ENCODE assay signal across 8 cellular contexts in the genomic region with DNA sequence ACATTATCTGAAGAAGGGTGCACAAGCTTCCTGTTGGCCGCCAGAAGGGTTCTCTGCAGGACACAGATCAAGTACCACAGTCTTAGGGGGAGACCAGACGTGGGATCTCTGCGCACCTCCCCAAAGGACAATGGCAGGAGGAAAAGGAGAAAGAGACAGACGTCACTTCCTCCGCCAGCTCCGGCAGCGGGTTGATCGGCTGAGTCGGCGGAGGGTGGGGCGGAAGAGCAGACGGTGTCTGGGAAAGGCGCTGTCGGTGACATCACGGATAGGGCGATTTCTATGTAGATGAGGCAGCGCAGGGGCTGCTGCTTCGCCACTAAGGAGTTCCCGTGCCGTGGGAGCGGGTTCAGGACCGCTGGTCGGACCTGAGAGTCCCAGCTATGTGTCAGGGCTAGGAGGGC. TPM values are rescaled to one million over a fixed set of nuclear protein-coding genes. Genes with fewer than 3 reads are reported as not detected.
DNase-seq lines count a peak whose midpoint lies in the region; ATAC-seq, FAIRE-seq and TF ChIP-seq lines count a peak whose summit lies in the region.
"Not testable (repeated sequence)": the region's sequence is repeated elsewhere in the genome, so short reads cannot be mapped to it uniquely, and the experiment has no call there.

No MANE protein-coding gene starts in this region.

- H3K9me3 ChIP-seq in T-helper 17 cell (ENCODE audit: control insufficient read depth, low read length, poor library complexity, severe bottlenecking); pancreas: not testable (repeated sequence)

- intact Hi-C loops in pancreas (cut with DNase I), result not testable (repeated sequence)

- not testable (repeated sequence) for H3K9me3 Mint-ChIP-seq in activated naive CD8-positive, alpha-beta T cell treated with anti-CD3 and anti-CD28 coated beads for 36 hours; stimulated activated naive CD8-positive, alpha-beta T cell treated with anti-CD3 and anti-CD28 coated beads, Interleukin-15, Interleukin-2, amounts not matched to agents 100 ng/mL and 50 ng/mL, for 24 hours
- H3K9me3 Mint-ChIP-seq in glutamatergic neuron (ENCODE audit: unreplicated experiment), result peaks cover 10% of the 10 kb centered on the region

- not testable (repeated sequence) for H3K4me1 Mint-ChIP-seq in T-helper 17 cell; activated naive CD8-positive, alpha-beta T cell treated with anti-CD3 and anti-CD28 coated beads for 36 hours; glutamatergic neuron (ENCODE audit: low read depth, unreplicated experiment)
- H3K4me1 Mint-ChIP-seq in stimulated activated naive CD8-positive, alpha-beta T cell treated with anti-CD3 and anti-CD28 coated beads, Interleukin-15, Interleukin-2, amounts not matched to agents 100 ng/mL and 50 ng/mL, for 24 hours (ENCODE audit: low read depth), result peaks cover 12% of the 10 kb centered on the region

- 0 to 1% methylated on average over 15 to 19 of the region's 23 CpGs for WGBS in pancreas, 2 donors

- H3K27me3 Mint-ChIP-seq in T-helper 17 cell; glutamatergic neuron (ENCODE audit: unreplicated experiment); stimulated activated naive CD8-positive, alpha-beta T cell treated with anti-CD3 and anti-CD28 coated beads, Interleukin-15, Interleukin-2, amounts not matched to agents 100 ng/mL and 50 ng/mL, for 24 hours: not testable (repeated sequence)
- H3K27me3 Mint-ChIP-seq in activated naive CD8-positive, alpha-beta T cell treated with anti-CD3 and anti-CD28 coated beads for 36 hours, result peaks cover 13% of the 10 kb centered on the region

- FAIRE-seq in pancreas (lab: Jason Lieb, UNC), result not testable (repeated sequence)

- DNase-seq in GM04504 (ENCODE audit: low read depth) (peak; percentile 46), NCI-H2081 (lab: John Stamatoyannopoulos, UW) (peak; percentile 75 to 91), T-helper 17 cell (peak; percentile 56 to 74 (median 66)), glutamatergic neuron (peak; percentile 76), pancreas (peak; percentile 64 to 84 (median 77))
- peak; percentile 78 for DNase-seq in activated naive CD8-positive, alpha-beta T cell treated with anti-CD3 and anti-CD28 coated beads for 36 hours

- H3K27ac Mint-ChIP-seq in T-helper 17 cell (peak overlapping the region; percentile 99), glutamatergic neuron (ENCODE audit: unreplicated experiment) (peak overlapping the region; percentile 96)
- H3K27ac Mint-ChIP-seq in activated naive CD8-positive, alpha-beta T cell treated with anti-CD3 and anti-CD28 coated beads for 36 hours, result peak overlapping the region; percentile 95
- H3K27ac Mint-ChIP-seq in stimulated activated naive CD8-positive, alpha-beta T cell treated with anti-CD3 and anti-CD28 coated beads, Interleukin-15, Interleukin-2, amounts not matched to agents 100 ng/mL and 50 ng/mL, for 24 hours, result peak overlapping the region; percentile 99

- peak overlapping the region in 1 of 4 donors; percentile 74 for H3K27ac ChIP-seq in pancreas

- not testable (repeated sequence) for TF ChIP-seq CTCF in glutamatergic neuron (IDR thresholded peaks at IDR 0.05; ENCODE audit: partially characterized antibody, unreplicated experiment); pancreas (IDR thresholded peaks at IDR 0.05)

- not testable (repeated sequence) for H3K36me3 Mint-ChIP-seq in T-helper 17 cell (ENCODE audit: low read depth); activated naive CD8-positive, alpha-beta T cell treated with anti-CD3 and anti-CD28 coated beads for 36 hours; glutamatergic neuron (ENCODE audit: unreplicated experiment); stimulated activated naive CD8-positive, alpha-beta T cell treated with anti-CD3 and anti-CD28 coated beads, Interleukin-15, Interleukin-2, amounts not matched to agents 100 ng/mL and 50 ng/mL, for 24 hours (ENCODE audit: low read depth)

- peak overlapping the region; percentile 96 for H3K4me3 Mint-ChIP-seq in T-helper 17 cell
- H3K4me3 Mint-ChIP-seq in activated naive CD8-positive, alpha-beta T cell treated with anti-CD3 and anti-CD28 coated beads for 36 hours, result peak overlapping the region; percentile 86
- H3K4me3 Mint-ChIP-seq in glutamatergic neuron (ENCODE audit: unreplicated experiment), result peak overlapping the region; percentile 77
- H3K4me3 Mint-ChIP-seq in stimulated activated naive CD8-positive, alpha-beta T cell treated with anti-CD3 and anti-CD28 coated beads, Interleukin-15, Interleukin-2, amounts not matched to agents 100 ng/mL and 50 ng/mL, for 24 hours, result peak overlapping the region; percentile 92

- peak overlapping the region in 2 of 4 donors; percentile 25 to 37 for H3K4me3 ChIP-seq in pancreas

- not testable (repeated sequence) for H3K27me3 ChIP-seq in pancreas

- H3K36me3 ChIP-seq in pancreas, result not testable (repeated sequence)

- not testable (repeated sequence) for H3K4me1 ChIP-seq in pancreas

- peak; percentile 57 for ATAC-seq in HG02852 (IDR thresholded peaks at IDR 0.05; ENCODE audit: unreplicated experiment)
- peak; percentile 60 for ATAC-seq in T-helper 17 cell
- peak; percentile 88 to 92 (median 90) for ATAC-seq in pancreas

RNA-seq across cellular contexts. Expression of gene PPIAL4E, which starts 38.6 kb away (rescaled TPM):
- total RNA-seq in T-helper 17 cell, result under 1 TPM in 1 of 2 donors, not detected in 1; 0.87 TPM
- total RNA-seq in activated naive CD8-positive, alpha-beta T cell treated with anti-CD3 and anti-CD28 coated beads for 36 hours, result not detected
- not detected for total RNA-seq in glutamatergic neuron (ENCODE audit: unreplicated experiment)
- total RNA-seq in pancreas, result not detected
- polyA plus RNA-seq in pancreas, result not detected

RNA-seq across cellular contexts. Expression of gene NBPF15, which starts 49.4 kb away (rescaled TPM):
- total RNA-seq in T-helper 17 cell (100 to 1,000 TPM in 1 of 2 donors, 10 to 100 TPM in 1; 98.8 to 125 TPM), glutamatergic neuron (ENCODE audit: unreplicated experiment) (39.1 TPM), pancreas (10 to 100 TPM; 12.6 to 21.9 (median 15.9) TPM)
- 10 to 100 TPM; 17.7 to 17.8 TPM for total RNA-seq in activated naive CD8-positive, alpha-beta T cell treated with anti-CD3 and anti-CD28 coated beads for 36 hours
- polyA plus RNA-seq in pancreas, result 10 to 100 TPM; 23.0 to 27.9 TPM
